In the genomic region with DNA sequence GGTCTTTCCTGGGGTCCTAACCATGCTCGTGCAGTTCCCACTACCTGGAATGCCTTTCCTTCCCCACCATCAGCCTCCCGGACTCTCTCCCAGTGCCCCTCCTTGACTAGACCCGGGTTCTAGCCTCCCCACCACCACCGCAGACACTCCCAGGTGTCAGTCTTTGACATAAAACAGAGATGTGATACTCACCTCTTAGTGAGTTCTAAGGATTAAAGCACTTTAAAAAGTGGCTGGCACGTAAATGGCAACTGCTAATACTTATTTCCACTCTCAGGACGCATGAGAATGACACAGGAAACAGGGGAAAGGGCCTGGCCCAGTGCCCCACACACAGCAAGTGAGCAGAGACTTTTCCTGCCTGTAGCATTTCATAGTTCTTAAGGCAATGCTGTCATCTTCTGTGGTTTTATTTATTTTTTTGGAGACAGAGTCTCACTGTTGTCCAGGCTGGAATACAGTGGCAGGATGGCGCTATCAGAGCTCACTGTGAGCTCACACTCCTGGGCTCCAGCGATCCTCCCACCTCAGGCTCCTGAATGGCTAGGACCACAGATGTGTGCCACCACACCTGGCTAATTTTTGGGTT, we compare ENCODE assay signal across 8 cellular contexts. TPM values are rescaled to one million over a fixed set of nuclear protein-coding genes. Genes with fewer than 3 reads are reported as not detected.
DNase-seq lines count a peak whose midpoint lies in the region; ATAC-seq and TF ChIP-seq lines count a peak whose summit lies in the region.

No MANE protein-coding gene starts in this region.

- H3K14ac ChIP-seq in neuronal stem cell (ENCODE audit: low read length): no peak overlapping the region

- no peak overlapping the region for H3K9ac ChIP-seq in neuronal stem cell (ENCODE audit: low read depth, low read length, poor library complexity)

- H2BK5ac ChIP-seq in neuronal stem cell (ENCODE audit: low read length): no peak overlapping the region

- POLR2A ChIA-PET in CD4-positive, alpha-beta T cell (lab: Charles Lee): interaction anchor here (0.6 to 14.4 kb wide), 6 partner anchors 18 to 204 kb away, joined by 3 to 350 read pairs (median 4); a partner anchor contains a TSS

- H3K4me1 ChIP-seq in RWPE2 (ENCODE audit: insufficient read depth, poor library complexity, severe bottlenecking) (peaks cover 19% of the 10 kb centered on the region), neuronal stem cell (ENCODE audit: control insufficient read depth in 2 of 2, insufficient read depth in 1 of 2, low read depth in 1 of 2, low read length in 2 of 2) (peaks cover 15 to 16% of the 10 kb centered on the region in 2 donors), mucosa of descending colon (ENCODE audit: low read depth) (peaks cover 72% of the 10 kb centered on the region)

- no peaks in the 10 kb centered on the region for H3K9me3 Mint-ChIP-seq in CD4-positive, alpha-beta T cell
- no peaks in the 10 kb centered on the region for H3K9me3 Mint-ChIP-seq in effector memory CD8-positive, alpha-beta T cell

- TF ChIP-seq CTCF in CD4-positive, alpha-beta T cell (IDR thresholded peaks at IDR 0.05): no peak
- no peak for TF ChIP-seq CTCF in RWPE2 (IDR thresholded peaks at IDR 0.05; ENCODE audit: poor library complexity, severe bottlenecking)
- TF ChIP-seq CTCF in mucosa of descending colon (IDR thresholded peaks at IDR 0.05): no peak

- H3K36me3 ChIP-seq in RWPE2 (ENCODE audit: low read depth) (no peaks in the 10 kb centered on the region), neuronal stem cell (replicated peaks in 1 of 2; ENCODE audit: control insufficient read depth in 2 of 2, insufficient read depth in 2 of 2, low read length in 2 of 2) (peaks cover 0 to 4% of the 10 kb centered on the region in 2 donors), mucosa of descending colon (ENCODE audit: low read depth) (no peaks in the 10 kb centered on the region)

- no peaks in the 10 kb centered on the region for H3K27me3 Mint-ChIP-seq in CD4-positive, alpha-beta T cell
- no peaks in the 10 kb centered on the region for H3K27me3 Mint-ChIP-seq in effector memory CD8-positive, alpha-beta T cell

- no peak overlapping the region for H3K23ac ChIP-seq in neuronal stem cell (ENCODE audit: low read depth, low read length, poor library complexity)

- no peak overlapping the region for H2BK120ac ChIP-seq in neuronal stem cell (ENCODE audit: low read depth, low read length)

- CTCF ChIA-PET in CD4-positive, alpha-beta T cell (lab: Charles Lee): interaction anchor here (0.6 to 1.5 kb wide), 3 partner anchors 32 to 126 kb away, joined by 3 to 5 read pairs (median 4); no protein-coding TSS in a partner anchor

- H3K4me3 Mint-ChIP-seq in CD4-positive, alpha-beta T cell: peak overlapping the region; percentile 94
- H3K4me3 Mint-ChIP-seq in effector memory CD8-positive, alpha-beta T cell: peak overlapping the region; percentile 93 to 96

- peak overlapping the region; percentile 69 for H3K27ac ChIP-seq in CD4-positive, alpha-beta T cell (ENCODE audit: low read depth, low read length)
- H3K27ac ChIP-seq in RWPE2 (ENCODE audit: poor library complexity, severe bottlenecking) (peak overlapping the region; percentile 97), neuronal stem cell (replicated peaks; ENCODE audit: low read length) (no peak overlapping the region)

- peak in 1 of 10 experiments; percentile 21 for DNase-seq in CD4-positive, alpha-beta T cell
- DNase-seq in RWPE2 (ENCODE audit: low spot score): no peak
- DNase-seq in effector memory CD8-positive, alpha-beta T cell: peak in 2 of 3 experiments; percentile 22 to 41
- no peak for DNase-seq in neuronal stem cell (ENCODE audit: low spot score)
- no peak for DNase-seq in mucosa of descending colon
- DNase-seq in DMS 273 treated with DMSO at 0.1 percent for 48 hours (lab: John Stamatoyannopoulos, UW): no peak
- DNase-seq in NCI-H2081 treated with DMSO at 0.1 percent for 48 hours (lab: John Stamatoyannopoulos, UW): no peak
- DNase-seq in head of caudate nucleus: no peak

- H3K4me2 ChIP-seq in neuronal stem cell (ENCODE audit: insufficient read depth, low read length, poor library complexity, severe bottlenecking): no peak overlapping the region

- H3K4me3 ChIP-seq in RWPE2 (ENCODE audit: severe bottlenecking) (no peak overlapping the region), neuronal stem cell (ENCODE audit: low read length in 2 of 2) (no peak overlapping the region), mucosa of descending colon (no peak overlapping the region)

- no peaks in the 10 kb centered on the region for H3K79me1 ChIP-seq in neuronal stem cell (ENCODE audit: low read depth, low read length)

- H3K36me3 Mint-ChIP-seq in CD4-positive, alpha-beta T cell (ENCODE audit: low read depth): peaks cover 19% of the 10 kb centered on the region
- H3K36me3 Mint-ChIP-seq in effector memory CD8-positive, alpha-beta T cell (ENCODE audit: insufficient read depth): peaks cover 19% of the 10 kb centered on the region

- no peak overlapping the region for H2BK15ac ChIP-seq in neuronal stem cell (ENCODE audit: low read length)

- intact Hi-C loops in CD4-positive, alpha-beta T cell (cut with DNase I, micrococcal nuclease): no loop called here
- intact Hi-C loops in mucosa of descending colon (cut with DNase I, micrococcal nuclease): no loop called here
- intact Hi-C loops in head of caudate nucleus (cut with DNase I): loop anchor here (5.0 kb wide), 1 partner anchor 33 kb away; no protein-coding TSS in a partner anchor

- H4K8ac ChIP-seq in neuronal stem cell (ENCODE audit: low read depth, low read length): no peak overlapping the region

- H2AFZ ChIP-seq in neuronal stem cell (ENCODE audit: low read length): no peak overlapping the region

- no peaks in the 10 kb centered on the region for H3K9me3 ChIP-seq in CD4-positive, alpha-beta T cell (ENCODE audit: control insufficient read depth, low read length)
- no peaks in the 10 kb centered on the region for H3K9me3 ChIP-seq in RWPE2 (ENCODE audit: severe bottlenecking)
- no peaks in the 10 kb centered on the region for H3K9me3 ChIP-seq in neuronal stem cell (replicated peaks in 1 of 2; ENCODE audit: control insufficient read depth in 2 of 2, insufficient read depth in 1 of 2, low read depth in 1 of 2, low read length in 2 of 2)
- no peaks in the 10 kb centered on the region for H3K9me3 ChIP-seq in mucosa of descending colon

- peaks cover 76% of the 10 kb centered on the region for H3K4me1 Mint-ChIP-seq in CD4-positive, alpha-beta T cell (ENCODE audit: low read depth)
- peaks cover 59 to 61% of the 10 kb centered on the region in 2 donors for H3K4me1 Mint-ChIP-seq in effector memory CD8-positive, alpha-beta T cell (ENCODE audit: low read depth in 2 of 2)

- H4K91ac ChIP-seq in neuronal stem cell (ENCODE audit: low read depth, low read length, poor library complexity): no peak overlapping the region

- no peak for ATAC-seq in CD4-positive, alpha-beta T cell (ENCODE audit: poor library complexity)
- ATAC-seq in RWPE2 (ENCODE audit: low read depth): no peak
- no peak for ATAC-seq in effector memory CD8-positive, alpha-beta T cell (replicated peaks)
- no peak for ATAC-seq in mucosa of descending colon

- no CpG with 5 or more reads among the region's 8 CpGs for WGBS in neuronal stem cell (ENCODE audit: extremely low coverage in 2 of 2, insufficient read length in 2 of 2, insufficient replicate concordance in 1 of 2), 2 donors

- H3K27ac Mint-ChIP-seq in CD4-positive, alpha-beta T cell: peak overlapping the region; percentile 98
- H3K27ac Mint-ChIP-seq in effector memory CD8-positive, alpha-beta T cell: peak overlapping the region; percentile 96 to 98

- H3K4ac ChIP-seq in neuronal stem cell (ENCODE audit: low read length): no peak overlapping the region

- peak overlapping the region; percentile 88 for H2AK5ac ChIP-seq in neuronal stem cell (ENCODE audit: low read depth, low read length)

- H3K27me3 ChIP-seq in CD4-positive, alpha-beta T cell (ENCODE audit: control insufficient read depth, insufficient read depth, low read length): no peaks in the 10 kb centered on the region
- H3K27me3 ChIP-seq in RWPE2 (ENCODE audit: insufficient read depth, poor library complexity, severe bottlenecking): no peaks in the 10 kb centered on the region
- no peaks in the 10 kb centered on the region for H3K27me3 ChIP-seq in neuronal stem cell (ENCODE audit: control insufficient read depth in 3 of 3, insufficient read depth in 3 of 3, low read depth in 1 of 3, low read length in 3 of 3)

- H3K18ac ChIP-seq in neuronal stem cell (ENCODE audit: low read length): no peak overlapping the region

- H2BK12ac ChIP-seq in neuronal stem cell (ENCODE audit: low read length): no peak overlapping the region

RNA-seq across cellular contexts. Expression of a gene that starts 1.9 kb away (rescaled TPM):
- total RNA-seq in CD4-positive, alpha-beta T cell: 10 to 100 TPM; 40.0 to 40.8 TPM
- polyA plus RNA-seq in neuronal stem cell (2013, experiment 1 of 2): 0.43 TPM
- 0.32 TPM for polyA plus RNA-seq in neuronal stem cell (2013, experiment 2 of 2)
- total RNA-seq in mucosa of descending colon: 10 to 100 TPM in 2 of 3 donors, 1 to 10 TPM in 1; 8.0 to 10.5 (median 10.1) TPM

RNA-seq across cellular contexts. Expression of a gene that starts 2.0 kb away (rescaled TPM):
- total RNA-seq in CD4-positive, alpha-beta T cell: 10 to 100 TPM; 19.4 to 25.3 TPM
- 5.9 TPM for polyA plus RNA-seq in neuronal stem cell (2013, experiment 1 of 2)
- 6.1 TPM for polyA plus RNA-seq in neuronal stem cell (2013, experiment 2 of 2)
- 10 to 100 TPM; 27.1 to 44.1 (median 42.3) TPM for total RNA-seq in mucosa of descending colon

RNA-seq across cellular contexts. Expression of a gene that starts 29.8 kb away (rescaled TPM):
- under 1 TPM; 0.73 to 0.85 TPM for total RNA-seq in CD4-positive, alpha-beta T cell
- 1.8 TPM for polyA plus RNA-seq in neuronal stem cell (2013, experiment 1 of 2)
- 1.6 TPM for polyA plus RNA-seq in neuronal stem cell (2013, experiment 2 of 2)
- total RNA-seq in mucosa of descending colon: under 1 TPM in 2 of 3 donors, not detected in 1; 0.14 to 0.53 TPM

RNA-seq across cellular contexts. Expression of a gene that starts 38.2 kb away (rescaled TPM):
- 100 to 1,000 TPM; 221 to 223 TPM for total RNA-seq in CD4-positive, alpha-beta T cell
- polyA plus RNA-seq in neuronal stem cell (2013, experiment 1 of 2): 2.0 TPM
- polyA plus RNA-seq in neuronal stem cell (2013, experiment 2 of 2): 2.5 TPM
- total RNA-seq in mucosa of descending colon: 1,000 to 10,000 TPM; 1,133 to 1,409 (median 1,237) TPM

RNA-seq across cellular contexts. Expression of a gene that starts 50.7 kb away (rescaled TPM):
- 10 to 100 TPM; 50.3 to 60.1 TPM for total RNA-seq in CD4-positive, alpha-beta T cell
- 78.6 TPM for polyA plus RNA-seq in neuronal stem cell (2013, experiment 1 of 2)
- 77.3 TPM for polyA plus RNA-seq in neuronal stem cell (2013, experiment 2 of 2)
- 10 to 100 TPM; 32.8 to 62.9 (median 35.5) TPM for total RNA-seq in mucosa of descending colon

Comparison
In these comparisons a context has a peak if more than half of its experiments do, and no peak if none do; other contexts are left out.
1. DNase-seq: peak in effector memory CD8-positive, alpha-beta T cell (2 of 3); none in RWPE2 (single experiment), neuronal stem cell (single experiment), mucosa of descending colon (0 of 3), DMS 273 treated with DMSO at 0.1 percent for 48 hours (single experiment), NCI-H2081 treated with DMSO at 0.1 percent for 48 hours (single experiment) and head of caudate nucleus (0 of 42).